16 cellular contexts compared by ENCODE assay signal in genomic region chr2:102122909-102123308, GRCh38. TPM values are rescaled to one million over a fixed set of nuclear protein-coding genes. Genes with fewer than 3 reads are reported as not detected.
DNase-seq lines count a peak whose midpoint lies in the region; ATAC-seq, FAIRE-seq and TF ChIP-seq lines count a peak whose summit lies in the region.
"Had no signal": no experiment of that assay in that cellular context is flagged by ENCODE, and none has a peak within 500 bp of the region (broad histone marks: within the 10 kb centered on the region; RNA-seq: fewer than 3 reads in every experiment).

No MANE protein-coding gene starts in this region.

- ATAC-seq in Right ventricle myocardium inferior = no peak
- ATAC-seq in left colon = peak; percentile 22
- no peak for ATAC-seq in GM18502 (IDR thresholded peaks at IDR 0.05; ENCODE audit: poor library complexity, unreplicated experiment)
- ATAC-seq in HG02642 (IDR thresholded peaks at IDR 0.05; ENCODE audit: poor library complexity, unreplicated experiment) = no peak

- intact Hi-C loops in left ventricle myocardium inferior (cut with micrococcal nuclease) = no loop called here
- intact Hi-C loops in Right ventricle myocardium inferior (cut with DNase I) = no loop called here
- intact Hi-C loops in left colon (cut with DNase I, micrococcal nuclease) = no loop called here

- H3K4me3 ChIP-seq in left ventricle myocardium inferior (no peak overlapping the region), skeletal muscle satellite cell (ENCODE audit: low read length) (no peak overlapping the region)
- H3K4me3 ChIP-seq: breast epithelium, MG63 had no signal

- H3K4me1 ChIP-seq in left ventricle myocardium inferior = peaks cover 9% of the 10 kb centered on the region
- peaks cover 42% of the 10 kb centered on the region for H3K4me1 ChIP-seq in skeletal muscle satellite cell (ENCODE audit: control insufficient read depth, insufficient read depth, low read length)
- H3K4me1 ChIP-seq: breast epithelium had no signal

- peak overlapping the region; percentile 53 for H3K27ac ChIP-seq in left ventricle myocardium inferior (replicated peaks)

- FAIRE-seq in GM19239 (lab: Jason Lieb, UNC) = no peak
- FAIRE-seq: keratinocyte had no signal

- H3K36me3 ChIP-seq in left ventricle myocardium inferior = no peaks in the 10 kb centered on the region
- peaks cover 9% of the 10 kb centered on the region for H3K36me3 ChIP-seq in skeletal muscle satellite cell (ENCODE audit: insufficient read depth, low read length)
- H3K36me3 ChIP-seq: breast epithelium had no signal

- no peak for TF ChIP-seq CTCF in left ventricle myocardium inferior (IDR thresholded peaks at IDR 0.05; ENCODE audit: borderline replicate concordance)

- H3K9me3 ChIP-seq in left ventricle myocardium inferior (replicated peaks) (no peaks in the 10 kb centered on the region), skeletal muscle satellite cell (replicated peaks; ENCODE audit: low read length) (no peaks in the 10 kb centered on the region)
- H3K9me3 ChIP-seq: breast epithelium had no signal

- no peak overlapping the region for H3K4me2 ChIP-seq in skeletal muscle satellite cell (ENCODE audit: low read length)

- H3K9ac ChIP-seq in skeletal muscle satellite cell (ENCODE audit: low read depth, low read length) = peak overlapping the region; percentile 67

- H3K27me3 ChIP-seq in left ventricle myocardium inferior (ENCODE audit: low read depth) (no peaks in the 10 kb centered on the region), skeletal muscle satellite cell (ENCODE audit: control insufficient read depth, insufficient read depth, low read length) (no peaks in the 10 kb centered on the region)
- H3K27me3 ChIP-seq: breast epithelium, foreskin keratinocyte, MG63 had no signal

- no peak for DNase-seq in left ventricle myocardium inferior
- DNase-seq in Right ventricle myocardium inferior (ENCODE audit: missing footprints) = no peak
- DNase-seq in left colon = no peak
- no peak for DNase-seq in GM19239 (ENCODE audit: insufficient read length, low spot score)
- DNase-seq in OCI-M2 (lab: John Stamatoyannopoulos, UW; ENCODE audit: unreplicated experiment) = no peak
- DNase-seq: activated CD4-positive, alpha-beta T cell treated with anti-CD3 and anti-CD28 coated beads for 1 hour; MG63; NCI-H146; NCI-H774; trophoblast cell had no signal

RNA-seq across cellular contexts. Expression of gene IL1R1, which starts 19.6 kb away (rescaled TPM):
- total RNA-seq in left ventricle myocardium inferior (22.6 TPM), Right ventricle myocardium inferior (26.6 TPM), left colon (10 to 100 TPM; 24.8 to 25.0 TPM)
- 74.3 and 83.0 TPM in 2 replicates for total RNA-seq in skeletal muscle satellite cell (2012; rRNA removed)
